In genomic region chr7:151743481-151743983, GRCh38 we compare ENCODE assay signal across 14 cellular contexts.
DNase-seq lines count a peak whose midpoint lies in the region; ATAC-seq and TF ChIP-seq lines count a peak whose summit lies in the region.
"Had no signal": no experiment of that assay in that cellular context is flagged by ENCODE, and none has a peak within 500 bp of the region (broad histone marks: within the 10 kb centered on the region; RNA-seq: fewer than 3 reads in every experiment).

No MANE protein-coding gene starts in this region.

- H3K36me3 ChIP-seq in lower lobe of right lung: no peaks in the 10 kb centered on the region

- H3K9me3 Mint-ChIP-seq in stimulated activated naive CD8-positive, alpha-beta T cell treated with anti-CD3 and anti-CD28 coated beads, Interleukin-15, Interleukin-2, amounts not matched to agents 100 ng/mL and 50 ng/mL, for 24 hours: no peaks in the 10 kb centered on the region
- H3K9me3 Mint-ChIP-seq in endothelial cell (ENCODE audit: unreplicated experiment): no peaks in the 10 kb centered on the region
- H3K9me3 Mint-ChIP-seq: activated CD4-positive, alpha-beta T cell treated with anti-CD3 and anti-CD28 coated beads, Interleukin-2, amount 10 ng/mL, durations not matched to agents 24 days and 14 days had no signal

- H3K4me1 Mint-ChIP-seq in stimulated activated naive CD8-positive, alpha-beta T cell treated with anti-CD3 and anti-CD28 coated beads, Interleukin-15, Interleukin-2, amounts not matched to agents 100 ng/mL and 50 ng/mL, for 24 hours (ENCODE audit: low read depth): peaks cover 35% of the 10 kb centered on the region
- H3K4me1 Mint-ChIP-seq in endothelial cell (ENCODE audit: unreplicated experiment): peaks cover 4% of the 10 kb centered on the region

- H3K27me3 Mint-ChIP-seq in stimulated activated naive CD8-positive, alpha-beta T cell treated with anti-CD3 and anti-CD28 coated beads, Interleukin-15, Interleukin-2, amounts not matched to agents 100 ng/mL and 50 ng/mL, for 24 hours: no peaks in the 10 kb centered on the region
- H3K27me3 Mint-ChIP-seq in endothelial cell (ENCODE audit: unreplicated experiment): peaks cover 3% of the 10 kb centered on the region
- H3K27me3 Mint-ChIP-seq: activated CD4-positive, alpha-beta T cell treated with anti-CD3 and anti-CD28 coated beads, Interleukin-2, amount 10 ng/mL, durations not matched to agents 24 days and 14 days had no signal

- no peak overlapping the region for H3K27ac ChIP-seq in lower lobe of right lung

- no peaks in the 10 kb centered on the region for H3K27me3 ChIP-seq in lower lobe of right lung (ENCODE audit: low read depth)
- H3K27me3 ChIP-seq: dorsolateral prefrontal cortex had no signal

- intact Hi-C loops in lower lobe of right lung (cut with DNase I): no loop called here

- DNase-seq in stimulated activated naive CD8-positive, alpha-beta T cell treated with anti-CD3 and anti-CD28 coated beads, Interleukin-15, Interleukin-2, amounts not matched to agents 100 U/mL and 50 U/mL, for 24 hours: no peak
- no peak for DNase-seq in endothelial cell (ENCODE audit: low spot score)
- peak; percentile 40 for DNase-seq in myocyte (ENCODE audit: low read depth)
- no peak for DNase-seq in AG20443 (ENCODE audit: low spot score)
- no peak for DNase-seq in lower lobe of right lung
- DNase-seq: ACHN; activated CD4-positive, alpha-beta T cell treated with anti-CD3 and anti-CD28 coated beads, Interleukin-2, amount 10 ng/mL, durations not matched to agents 24 days and 14 days; activated T-cell treated with anti-CD3 and anti-CD28 coated beads, Interleukin-2, amount 50 U/mL, for 48 hours; stimulated activated CD4-positive, alpha-beta T cell treated with anti-CD3 and anti-CD28 coated beads, Interleukin-1b, Interleukin-23, amount 100 ng/mL, for 48 hours had no signal

- H3K4me1 ChIP-seq in lower lobe of right lung: peaks cover 38% of the 10 kb centered on the region

- TF ChIP-seq CTCF in endothelial cell (IDR thresholded peaks at IDR 0.05; ENCODE audit: unreplicated experiment): no peak
- TF ChIP-seq CTCF in lower lobe of right lung (IDR thresholded peaks at IDR 0.05): no peak

- H3K4me3 ChIP-seq in lower lobe of right lung: no peak overlapping the region
- H3K4me3 ChIP-seq: dorsolateral prefrontal cortex had no signal

- peak overlapping the region; percentile 58 for H3K27ac Mint-ChIP-seq in stimulated activated naive CD8-positive, alpha-beta T cell treated with anti-CD3 and anti-CD28 coated beads, Interleukin-15, Interleukin-2, amounts not matched to agents 100 ng/mL and 50 ng/mL, for 24 hours
- H3K27ac Mint-ChIP-seq in endothelial cell (ENCODE audit: unreplicated experiment): no peak overlapping the region
- H3K27ac Mint-ChIP-seq: activated CD4-positive, alpha-beta T cell treated with anti-CD3 and anti-CD28 coated beads, Interleukin-2, amount 10 ng/mL, durations not matched to agents 24 days and 14 days; progenitor cell of endocrine pancreas had no signal

- no peaks in the 10 kb centered on the region for H3K9me3 ChIP-seq in lower lobe of right lung

- ATAC-seq in stimulated activated naive CD8-positive, alpha-beta T cell treated with anti-CD3 and anti-CD28 coated beads, Interleukin-15, Interleukin-2, amounts not matched to agents 100 U/mL and 50 U/mL, for 24 hours: no peak
- ATAC-seq in activated CD4-positive, CD25-positive, alpha-beta regulatory T cell treated with anti-CD3 and anti-CD28 coated beads, Interleukin-2, amount 50 U/mL, for 24 hours: no peak
- no peak for ATAC-seq in GM19452 (IDR thresholded peaks at IDR 0.05; ENCODE audit: unreplicated experiment)
- no peak for ATAC-seq in lower lobe of right lung

- peak overlapping the region; percentile 10 for H3K4me3 Mint-ChIP-seq in stimulated activated naive CD8-positive, alpha-beta T cell treated with anti-CD3 and anti-CD28 coated beads, Interleukin-15, Interleukin-2, amounts not matched to agents 100 ng/mL and 50 ng/mL, for 24 hours
- peak overlapping the region; percentile 38 for H3K4me3 Mint-ChIP-seq in endothelial cell (ENCODE audit: unreplicated experiment)
- H3K4me3 Mint-ChIP-seq: activated CD4-positive, alpha-beta T cell treated with anti-CD3 and anti-CD28 coated beads, Interleukin-2, amount 10 ng/mL, durations not matched to agents 24 days and 14 days had no signal

- no peaks in the 10 kb centered on the region for H3K36me3 Mint-ChIP-seq in stimulated activated naive CD8-positive, alpha-beta T cell treated with anti-CD3 and anti-CD28 coated beads, Interleukin-15, Interleukin-2, amounts not matched to agents 100 ng/mL and 50 ng/mL, for 24 hours (ENCODE audit: low read depth)
- no peaks in the 10 kb centered on the region for H3K36me3 Mint-ChIP-seq in endothelial cell (ENCODE audit: low read depth, unreplicated experiment)
